ENCODE assay signal across 1 cellular context in the genomic region with DNA sequence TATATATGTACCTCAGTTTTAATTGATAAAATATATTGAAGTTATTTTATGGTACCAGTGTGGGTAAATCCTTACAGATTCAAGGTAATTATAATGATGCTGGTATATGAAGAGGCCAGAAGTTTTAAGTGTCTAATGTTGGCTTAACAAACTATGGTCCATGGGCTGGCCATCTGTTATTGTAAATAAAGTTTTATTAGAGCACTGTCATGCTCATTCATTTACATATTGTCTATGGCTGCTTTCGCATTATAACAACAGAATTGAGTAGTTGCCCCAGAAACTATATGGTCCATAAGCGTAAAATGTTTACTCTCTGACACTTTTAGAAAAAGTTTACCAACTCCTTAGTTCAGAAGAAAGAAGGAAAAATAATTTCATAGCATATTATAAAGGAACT.
TF ChIP-seq lines count a peak whose summit lies in the region.

No MANE protein-coding gene starts in this region.

TF ChIP-seq in GM12878, 131 proteins besides CTCF, POLR2A, EP300 and RAD21 (continued from another document):
- TF ChIP-seq, protein P1, sequence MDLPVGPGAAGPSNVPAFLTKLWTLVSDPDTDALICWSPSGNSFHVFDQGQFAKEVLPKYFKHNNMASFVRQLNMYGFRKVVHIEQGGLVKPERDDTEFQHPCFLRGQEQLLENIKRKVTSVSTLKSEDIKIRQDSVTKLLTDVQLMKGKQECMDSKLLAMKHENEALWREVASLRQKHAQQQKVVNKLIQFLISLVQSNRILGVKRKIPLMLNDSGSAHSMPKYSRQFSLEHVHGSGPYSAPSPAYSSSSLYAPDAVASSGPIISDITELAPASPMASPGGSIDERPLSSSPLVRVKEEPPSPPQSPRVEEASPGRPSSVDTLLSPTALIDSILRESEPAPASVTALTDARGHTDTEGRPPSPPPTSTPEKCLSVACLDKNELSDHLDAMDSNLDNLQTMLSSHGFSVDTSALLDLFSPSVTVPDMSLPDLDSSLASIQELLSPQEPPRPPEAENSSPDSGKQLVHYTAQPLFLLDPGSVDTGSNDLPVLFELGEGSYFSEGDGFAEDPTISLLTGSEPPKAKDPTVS (IDR thresholded peaks at IDR 0.05; ENCODE audit: low read depth, low read length): no peak
- TF ChIP-seq, protein P2, sequence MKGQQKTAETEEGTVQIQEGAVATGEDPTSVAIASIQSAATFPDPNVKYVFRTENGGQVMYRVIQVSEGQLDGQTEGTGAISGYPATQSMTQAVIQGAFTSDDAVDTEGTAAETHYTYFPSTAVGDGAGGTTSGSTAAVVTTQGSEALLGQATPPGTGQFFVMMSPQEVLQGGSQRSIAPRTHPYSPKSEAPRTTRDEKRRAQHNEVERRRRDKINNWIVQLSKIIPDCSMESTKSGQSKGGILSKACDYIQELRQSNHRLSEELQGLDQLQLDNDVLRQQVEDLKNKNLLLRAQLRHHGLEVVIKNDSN (IDR thresholded peaks at IDR 0.05; ENCODE audit: borderline replicate concordance, extremely low read length, insufficient read depth, low read depth, low read length): no peak
- TF ChIP-seq BHLHE40 (IDR thresholded peaks at IDR 0.05; ENCODE audit: borderline replicate concordance in 1 of 2, low read depth in 2 of 2, low read length in 1 of 2): no peak
- TF ChIP-seq ATF7 (IDR thresholded peaks at IDR 0.05; ENCODE audit: low read depth): no peak
- no peak for TF ChIP-seq PML (IDR thresholded peaks at IDR 0.05; ENCODE audit: low read length)
- TF ChIP-seq BACH1 (IDR thresholded peaks at IDR 0.05; ENCODE audit: borderline replicate concordance): no peak
